Comparison of ENCODE assay signal across 23 cellular contexts in the genomic region with DNA sequence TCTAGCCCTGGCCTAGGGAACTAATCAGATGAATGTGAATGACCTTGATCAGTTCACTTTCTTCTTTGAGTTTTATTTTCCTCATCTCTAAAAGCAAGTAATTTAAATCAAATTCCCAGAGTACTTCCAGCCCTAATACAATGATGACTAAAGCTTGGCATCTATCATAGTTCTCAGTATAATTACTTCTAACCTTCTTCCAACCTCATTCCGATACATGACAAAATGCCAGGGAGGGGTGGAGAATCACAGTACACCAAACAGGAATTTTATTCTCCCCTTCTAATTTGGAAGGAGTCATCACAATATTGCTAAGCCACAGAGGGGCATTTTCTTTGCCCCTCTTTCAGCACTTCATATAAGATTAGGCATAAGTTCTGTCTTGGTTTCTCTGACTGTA.
"Had no signal": no experiment of that assay in that cellular context is flagged by ENCODE, and none has a peak within 500 bp of the region (broad histone marks: within the 10 kb centered on the region; RNA-seq: fewer than 3 reads in every experiment).

No MANE protein-coding gene starts in this region.

- H3K36me3 ChIP-seq: ascending aorta, SJSA1 had no signal

- H3K4me3 ChIP-seq: ascending aorta, SJSA1 had no signal

- H3K4me1 ChIP-seq: SJSA1 had no signal

- H3K27ac ChIP-seq: ascending aorta, KMS-11, SJSA1 had no signal

- DNase-seq: activated B cell treated with CpG ODN at 0.5 μM for 24 hours; activated CD4-positive, alpha-beta T cell treated with anti-CD3 and anti-CD28 coated beads for 1 hour; activated CD4-positive, alpha-beta T cell treated with anti-CD3 and anti-CD28 coated beads, Interleukin-2, amount 10 ng/mL, durations not matched to agents 24 days and 14 days; activated CD4-positive, alpha-beta T cell treated with anti-CD3 and anti-CD28 coated beads, Interleukin-2, amount 50 U/mL, for 48 hours; activated CD8-positive, alpha-beta memory T cell treated with anti-CD3 and anti-CD28 coated beads, Interleukin-2, amount 10 ng/mL, durations not matched to agents 7 days and 5 days; activated effector memory CD4-positive, alpha-beta T cell treated with Interleukin-2 at 50 U/mL for 16 hours; activated naive CD4-positive, alpha-beta T cell; activated T-cell treated with anti-CD3 and anti-CD28 coated beads, Interleukin-2, amount 50 U/mL, for 24 hours; amniotic stem cell; MV-4-11; NCI-H1092 treated with DMSO at 0.1 percent for 48 hours; NCI-H1417 treated with DMSO at 0.1 percent for 48 hours; NCI-H1694; NCI-H2029 treated with DMSO at 0.1 percent for 48 hours; NCI-H345; NCI-H510A; NK-92 treated with Interleukin-12 subunit alpha and Interleukin-12 subunit beta, amount 100 ng/mL, for 24 hours; SHP77; T-helper 17 cell; T-helper 9 cell had no signal

- H3K9ac ChIP-seq: KMS-11 had no signal

- H3K9me3 ChIP-seq: ascending aorta, SJSA1 had no signal

- H3K27me3 ChIP-seq: ascending aorta had no signal
